1 cellular context compared by ENCODE assay signal in the genomic region with DNA sequence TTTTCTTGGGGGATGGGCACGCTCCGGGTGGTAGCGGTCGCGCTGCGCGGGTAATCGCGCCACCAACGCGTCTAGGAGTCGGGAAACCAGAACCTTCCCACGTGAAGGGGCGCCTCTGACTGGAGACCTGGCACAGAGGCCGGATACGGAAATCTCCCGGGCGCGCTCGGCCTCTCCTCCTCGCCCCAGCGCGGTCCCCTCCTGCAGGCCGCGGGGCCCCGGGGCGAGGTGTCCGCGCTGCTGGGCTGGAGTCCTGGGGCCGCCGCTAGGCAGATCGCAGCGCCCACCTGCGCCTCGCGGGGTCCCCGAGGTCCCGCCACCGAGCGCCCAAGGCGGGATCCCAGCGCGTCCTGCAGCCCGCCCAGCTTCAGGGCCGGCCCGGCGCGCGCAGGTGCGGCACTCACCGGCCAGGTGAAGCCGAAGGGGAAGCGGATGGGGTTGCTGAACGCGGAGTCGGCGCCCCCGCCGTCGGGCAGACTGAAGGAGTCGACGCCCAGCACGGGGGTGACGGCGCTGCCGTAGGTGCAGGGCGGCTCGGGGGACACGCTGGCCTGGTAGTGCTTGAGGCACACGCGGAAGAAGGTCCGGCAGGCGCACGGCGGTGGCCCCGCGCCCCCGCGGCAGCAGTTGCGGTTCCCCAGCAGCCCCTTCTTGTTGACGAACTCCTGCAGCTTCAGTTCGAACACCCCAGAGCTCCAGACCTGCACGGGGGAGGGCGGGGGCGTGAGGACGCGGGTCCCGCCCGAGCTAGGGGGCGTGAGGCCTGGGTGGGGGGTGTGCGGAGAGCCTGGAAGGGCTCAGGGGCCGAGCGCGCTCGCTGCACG.
TF ChIP-seq lines count a peak whose summit lies in the region.

No MANE protein-coding gene starts in this region.

TF ChIP-seq in endothelial cell of umbilical vein, 7 proteins besides CTCF, POLR2A, EP300 and RAD21:
- TF ChIP-seq MYC (IDR thresholded peaks at IDR 0.05; ENCODE audit: low read depth, low read length) (no peak), FOS (IDR thresholded peaks at IDR 0.05; ENCODE audit: borderline replicate concordance, insufficient read depth, low read length) (no peak), GATA2 (IDR thresholded peaks at IDR 0.05; ENCODE audit: insufficient read depth, insufficient read length, low read depth, low read length) (no peak), POLR2AphosphoS5 (IDR thresholded peaks at IDR 0.05; ENCODE audit: insufficient read depth, low read depth, low read length) (no peak), JUN (IDR thresholded peaks at IDR 0.05; ENCODE audit: borderline replicate concordance, insufficient read depth, insufficient read length, low read depth) (no peak), EZH2 (IDR thresholded peaks at IDR 0.05; ENCODE audit: borderline replicate concordance, low read depth, low read length, severe bottlenecking) (peak; percentile 68)
- TF ChIP-seq, protein P1, sequence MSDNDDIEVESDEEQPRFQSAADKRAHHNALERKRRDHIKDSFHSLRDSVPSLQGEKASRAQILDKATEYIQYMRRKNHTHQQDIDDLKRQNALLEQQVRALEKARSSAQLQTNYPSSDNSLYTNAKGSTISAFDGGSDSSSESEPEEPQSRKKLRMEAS (IDR thresholded peaks at IDR 0.05; ENCODE audit: insufficient read depth, insufficient read length): no peak
